Comparison of ENCODE assay signal across 8 cellular contexts in the genomic region with DNA sequence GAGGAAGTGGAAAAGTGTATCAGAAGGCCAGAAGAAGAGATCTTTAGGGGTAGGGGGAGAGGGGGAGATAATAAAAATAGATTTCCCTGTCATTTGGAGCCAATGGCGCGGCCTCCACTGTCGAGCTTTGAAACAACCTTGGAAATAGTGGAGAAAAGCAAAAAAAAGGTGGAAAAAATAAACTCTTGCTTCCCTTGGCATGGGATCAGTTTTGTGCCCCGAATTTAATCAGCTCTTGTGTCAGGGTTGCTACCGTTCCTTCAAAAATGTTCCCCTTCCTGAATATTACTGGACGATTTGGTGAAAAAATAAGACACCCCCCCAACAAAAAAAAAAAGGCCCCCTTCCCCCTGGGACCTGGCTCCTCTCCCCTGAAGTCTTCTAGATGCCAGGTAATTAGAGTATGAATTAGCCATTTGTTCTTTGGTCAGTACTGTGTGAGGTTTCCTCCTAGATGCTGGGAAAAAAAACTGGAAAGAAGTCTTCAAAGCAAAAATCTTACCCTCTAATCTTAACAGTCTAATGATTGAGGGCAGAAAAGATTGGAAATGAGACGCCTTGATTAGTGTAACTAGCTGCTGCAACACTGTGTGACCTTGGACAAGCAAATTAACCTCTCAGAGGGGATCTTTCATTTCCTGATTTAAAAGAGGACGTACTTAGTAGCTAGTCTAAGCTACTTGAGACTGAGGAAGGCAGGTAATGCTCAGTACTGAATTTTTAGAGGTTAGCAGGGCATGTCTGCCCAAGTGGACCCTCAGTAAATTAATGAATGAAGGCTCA. TPM values are rescaled to one million over a fixed set of nuclear protein-coding genes. Genes with fewer than 3 reads are reported as not detected.
DNase-seq lines count a peak whose midpoint lies in the region; ATAC-seq, FAIRE-seq and TF ChIP-seq lines count a peak whose summit lies in the region.

No MANE protein-coding gene starts in this region.

- FAIRE-seq in bronchial epithelial cell (lab: Jason Lieb, UNC) = no peak

- H3K4me3 ChIP-seq in HFF-Myc (replicated peaks; ENCODE audit: low read depth, low read length) (peak overlapping the region; percentile 92), bronchial epithelial cell (ENCODE audit: low read depth, low read length) (peak overlapping the region; percentile 58), liver (ENCODE audit: low read depth in 1 of 3, low read length in 3 of 3) (peak overlapping the region; percentile 56 to 81 (median 81)), tibial artery (peak overlapping the region; percentile 88 to 92)

- no peaks in the 10 kb centered on the region for H3K27me3 ChIP-seq in bronchial epithelial cell (ENCODE audit: control insufficient read depth, insufficient read depth, low read length)
- H3K27me3 ChIP-seq in liver (ENCODE audit: control insufficient read depth in 4 of 4, insufficient read depth in 4 of 4, low read length in 3 of 4) = no peaks in the 10 kb centered on the region
- H3K27me3 ChIP-seq in tibial artery = no peaks in the 10 kb centered on the region

- under 1% methylated on average over 8 of the region's 8 CpGs for WGBS in liver

- intact Hi-C loops in tibial artery (cut with DNase I; ENCODE audit: low total_unique reads) = loop anchor here (2.0 to 10.0 kb wide), 2 partner anchors 30 to 142 kb away; partner anchors contain the start of gene PHF20

- peak; percentile 66 for DNase-seq in COLO829 (ENCODE audit: low spot score)
- no peak for DNase-seq in HFF-Myc (ENCODE audit: extremely low read depth, low read depth)
- peak; percentile 23 for DNase-seq in OCI-M2 (lab: John Stamatoyannopoulos, UW; ENCODE audit: unreplicated experiment)
- peak; percentile 30 for DNase-seq in bronchial epithelial cell (ENCODE audit: low read depth)
- DNase-seq in tibial artery = no peak

- H3K36me3 ChIP-seq in bronchial epithelial cell (ENCODE audit: control insufficient read depth, insufficient read depth, low read length) = peaks cover 11% of the 10 kb centered on the region
- peaks cover 2 to 24% (median 19%) of the 10 kb centered on the region in 4 donors for H3K36me3 ChIP-seq in liver (ENCODE audit: control insufficient read depth in 4 of 4, insufficient read depth in 3 of 4, low read depth in 1 of 4, low read length in 3 of 4)
- H3K36me3 ChIP-seq in tibial artery = peaks cover 20 to 28% (median 27%) of the 10 kb centered on the region in 3 donors

- TF ChIP-seq RAD21 in liver (IDR thresholded peaks at IDR 0.05) = no peak

- TF ChIP-seq CTCF in HFF-Myc (IDR thresholded peaks at IDR 0.05; ENCODE audit: low read depth, low read length, missing control alignments) (no peak), bronchial epithelial cell (IDR thresholded peaks at IDR 0.05; ENCODE audit: insufficient read depth, low read length, severe bottlenecking) (no peak), liver (IDR thresholded peaks at IDR 0.05; ENCODE audit: low read depth, low read length, missing input control) (no peak), tibial artery (IDR thresholded peaks at IDR 0.05) (no peak)

- ATAC-seq in GM21528 (IDR thresholded peaks at IDR 0.05; ENCODE audit: low FRiP score, unreplicated experiment) (no peak), HG03039 (IDR thresholded peaks at IDR 0.05; ENCODE audit: unreplicated experiment) (no peak)

- H3K4me1 ChIP-seq in liver (ENCODE audit: control insufficient read depth in 4 of 4, insufficient read depth in 4 of 4, low read length in 3 of 4) = peaks cover 3 to 30% (median 26%) of the 10 kb centered on the region in 4 donors
- peaks cover 5 to 39% (median 27%) of the 10 kb centered on the region in 4 donors for H3K4me1 ChIP-seq in tibial artery

- peak overlapping the region; percentile 99 to 100 for H3K9ac ChIP-seq in liver (ENCODE audit: low read depth in 1 of 2, low read length in 2 of 2)

- H3K9me3 ChIP-seq in liver (ENCODE audit: control insufficient read depth in 4 of 4, low read length in 3 of 4) (no peaks in the 10 kb centered on the region), tibial artery (no peaks in the 10 kb centered on the region)

- peak overlapping the region; percentile 98 for H3K27ac ChIP-seq in liver (ENCODE audit: low read depth in 1 of 2, low read length in 2 of 2)
- H3K27ac ChIP-seq in tibial artery = peak overlapping the region; percentile 99

TF ChIP-seq in liver, 16 proteins besides CTCF, POLR2A, EP300 and RAD21:
- TF ChIP-seq, protein P1, sequence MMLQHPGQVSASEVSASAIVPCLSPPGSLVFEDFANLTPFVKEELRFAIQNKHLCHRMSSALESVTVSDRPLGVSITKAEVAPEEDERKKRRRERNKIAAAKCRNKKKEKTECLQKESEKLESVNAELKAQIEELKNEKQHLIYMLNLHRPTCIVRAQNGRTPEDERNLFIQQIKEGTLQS (IDR thresholded peaks at IDR 0.05) = peak; percentile 1
- TF ChIP-seq TAF1 (conservative IDR thresholded peaks at IDR 0.05) = no peak

RNA-seq across cellular contexts. Expression of gene RBM39, which starts 0.9 kb away (rescaled TPM):
- 322 and 335 TPM in 2 replicates for total RNA-seq in bronchial epithelial cell
- total RNA-seq in liver = 100 to 1,000 TPM; 209 to 211 TPM
- 100 to 1,000 TPM in 1 of 2 donors, 10 to 100 TPM in 1; 57.2 to 188 TPM for polyA plus RNA-seq in liver

RNA-seq across cellular contexts. Expression of gene PHF20, which starts 28.9 kb away (rescaled TPM):
- total RNA-seq in bronchial epithelial cell (22.8 and 24.0 TPM in 2 replicates), liver (10 to 100 TPM; 10.7 to 11.7 TPM)
- 1 to 10 TPM; 5.1 to 9.9 TPM for polyA plus RNA-seq in liver

RNA-seq across cellular contexts. Expression of gene ROMO1, which starts 43.7 kb away (rescaled TPM):
- total RNA-seq in bronchial epithelial cell = 165 and 270 TPM in 2 replicates
- total RNA-seq in liver = 100 to 1,000 TPM in 1 of 2 donors, 10 to 100 TPM in 1; 68.4 to 127 TPM
- 100 to 1,000 TPM; 167 to 359 TPM for polyA plus RNA-seq in liver

RNA-seq across cellular contexts. Expression of gene NFS1, which starts 43.8 kb away (rescaled TPM):
- total RNA-seq in bronchial epithelial cell (14.1 and 15.5 TPM in 2 replicates), liver (10 to 100 TPM; 40.3 to 51.9 TPM)
- 10 to 100 TPM; 30.1 to 55.2 TPM for polyA plus RNA-seq in liver

Comparison
In these comparisons a context has a peak if more than half of its experiments do, and no peak if none do; other contexts are left out.
1. DNase-seq: peak in COLO829 (single experiment), OCI-M2 (single experiment) and bronchial epithelial cell (single experiment); none in HFF-Myc (single experiment) and tibial artery (0 of 2).
2. Peak in every context shown above with its lines, with median percentiles within 50 percentile points of each other: H3K4me3 ChIP-seq.